Comparison of ENCODE assay signal across 24 cellular contexts in genomic region chr3:24523988-24524727, GRCh38. TPM values are rescaled to one million over a fixed set of nuclear protein-coding genes. Genes with fewer than 3 reads are reported as not detected.
DNase-seq lines count a peak whose midpoint lies in the region; ATAC-seq and TF ChIP-seq lines count a peak whose summit lies in the region.
"Had no signal": no experiment of that assay in that cellular context is flagged by ENCODE, and none has a peak within 500 bp of the region (broad histone marks: within the 10 kb centered on the region; RNA-seq: fewer than 3 reads in every experiment).

No MANE protein-coding gene starts in this region.

- peaks cover 41% of the 10 kb centered on the region for H3K4me1 Mint-ChIP-seq in progenitor cell of endocrine pancreas (ENCODE audit: low read depth)
- H3K4me1 Mint-ChIP-seq in nephron progenitor cell, result peaks cover 12% of the 10 kb centered on the region

- H3K4me2 ChIP-seq in GM23248 (ENCODE audit: unreplicated experiment), result no peak overlapping the region

- TF ChIP-seq CTCF in fibroblast of mammary gland (conservative IDR thresholded peaks at IDR 0.05; ENCODE audit: control insufficient read depth, insufficient read depth, low read depth, low read length) (no peak), progenitor cell of endocrine pancreas (IDR thresholded peaks at IDR 0.05; ENCODE audit: unreplicated experiment) (no peak), nephron progenitor cell (IDR thresholded peaks at IDR 0.05) (no peak)

- H3K27me3 ChIP-seq in GM23248 (replicated peaks; ENCODE audit: insufficient read depth), result 0 out of 2 replicates have a peak, but pooled peaks cover 5% of the 10 kb centered on the region

- H3K4me3 ChIP-seq in GM23248 (no peak overlapping the region), fibroblast of mammary gland (ENCODE audit: control insufficient read depth, low read depth, low read length) (no peak overlapping the region)
- H3K4me3 ChIP-seq: coronary artery, heart right ventricle, prostate gland, skin epidermis had no signal

- no peak overlapping the region for H2AFZ ChIP-seq in GM23248

- H3K36me3 ChIP-seq in GM23248 (ENCODE audit: low read depth), result no peaks in the 10 kb centered on the region
- H3K36me3 ChIP-seq: brain microvascular endothelial cell, heart right ventricle, prostate gland had no signal

- H3K4me3 Mint-ChIP-seq in progenitor cell of endocrine pancreas (ENCODE audit: low read depth) (no peak overlapping the region), nephron progenitor cell (no peak overlapping the region)
- H3K4me3 Mint-ChIP-seq: activated CD8-positive, alpha-beta T cell treated with anti-CD3 and anti-CD28 coated beads, Interleukin-2, amount 10 ng/mL, durations not matched to agents 7 days and 5 days; neural crest cell had no signal

- no peaks in the 10 kb centered on the region for H3K9me2 ChIP-seq in GM23248 (ENCODE audit: insufficient read depth)

- H3K79me2 ChIP-seq in GM23248 (ENCODE audit: insufficient read depth), result no peaks in the 10 kb centered on the region

- no peaks in the 10 kb centered on the region for H4K20me1 ChIP-seq in GM23248 (ENCODE audit: insufficient read depth)

- no peak for ATAC-seq in HG03565 (IDR thresholded peaks at IDR 0.05; ENCODE audit: unreplicated experiment)
- no peak for ATAC-seq in GM21723 (IDR thresholded peaks at IDR 0.05; ENCODE audit: unreplicated experiment)
- no peak for ATAC-seq in HG02610 (IDR thresholded peaks at IDR 0.05; ENCODE audit: unreplicated experiment)
- ATAC-seq: activated CD8-positive, alpha-beta T cell treated with anti-CD3 and anti-CD28 coated beads, Interleukin-2, amount 10 ng/mL, durations not matched to agents 7 days and 5 days; heart right ventricle; left ventricle myocardium superior had no signal

- H3K27ac Mint-ChIP-seq in progenitor cell of endocrine pancreas, result peak overlapping the region; percentile 86
- H3K27ac Mint-ChIP-seq in nephron progenitor cell, result no peak overlapping the region
- H3K27ac Mint-ChIP-seq: activated CD8-positive, alpha-beta T cell treated with anti-CD3 and anti-CD28 coated beads, Interleukin-2, amount 10 ng/mL, durations not matched to agents 7 days and 5 days had no signal

- H3K27me3 Mint-ChIP-seq in progenitor cell of endocrine pancreas (peaks cover 11% of the 10 kb centered on the region), nephron progenitor cell (ENCODE audit: low read depth, poor library complexity) (peaks cover 69% of the 10 kb centered on the region)

- H3K9me3 Mint-ChIP-seq in progenitor cell of endocrine pancreas (ENCODE audit: low read depth) (no peaks in the 10 kb centered on the region), nephron progenitor cell (peaks cover 3% of the 10 kb centered on the region)
- H3K9me3 Mint-ChIP-seq: neural crest cell had no signal

- no peaks in the 10 kb centered on the region for H3K9me3 ChIP-seq in GM23248 (ENCODE audit: low read depth)
- H3K9me3 ChIP-seq: heart right ventricle, prostate gland had no signal

- 67 to 68% methylated on average over 3 of the region's 3 CpGs for WGBS in GM23248 (ENCODE audit: low coverage in 1 of 2, low lambda C conversion rate in 2 of 2, missing lambda C conversion rate in 2 of 2), 2 experiments

- DNase-seq in GM23248 (peak; percentile 6), RKO (ENCODE audit: low spot score) (peak; percentile 5), fibroblast of mammary gland (ENCODE audit: low read depth) (peak; percentile 14), progenitor cell of endocrine pancreas (ENCODE audit: low spot score, unreplicated experiment) (no peak), nephron progenitor cell (no peak)
- DNase-seq: activated CD4-positive, CD25-positive, alpha-beta regulatory T cell treated with anti-CD3 and anti-CD28 coated beads, Interleukin-2, amount 50 U/mL, for 72 hours; activated CD8-positive, alpha-beta T cell treated with anti-CD3 and anti-CD28 coated beads, Interleukin-2, amount 10 ng/mL, durations not matched to agents 7 days and 5 days; activated gamma-delta T cell treated with Interleukin-2 at 50 U/mL for 16 hours; brain microvascular endothelial cell; DMS 273 treated with DMSO at 0.1 percent for 48 hours; GDM1; heart right ventricle; left ventricle myocardium superior; NCI-H1105 treated with DMSO at 0.1 percent for 48 hours; NCI-H2081 treated with DMSO at 0.1 percent for 48 hours; stimulated activated CD4-positive, alpha-beta T cell treated with anti-CD3 and anti-CD28 coated beads, Interleukin-2, amount 100 ng/mL, for 48 hours; stimulated activated naive CD4-positive, alpha-beta T cell treated with Interleukin-2 at 50 U/mL for 16 hours had no signal

- H3K36me3 Mint-ChIP-seq in progenitor cell of endocrine pancreas (ENCODE audit: insufficient read depth) (no peaks in the 10 kb centered on the region), nephron progenitor cell (ENCODE audit: low read depth) (no peaks in the 10 kb centered on the region)

- no peaks in the 10 kb centered on the region for H3F3A ChIP-seq in GM23248 (ENCODE audit: insufficient read depth)

- in situ Hi-C loops in GM23248 (cut with MboI), result no loop called here

- no peak overlapping the region for H3K27ac ChIP-seq in GM23248
- H3K27ac ChIP-seq: brain microvascular endothelial cell, coronary artery, heart right ventricle, prostate gland, skin epidermis had no signal

- H3K4me1 ChIP-seq in GM23248 (ENCODE audit: insufficient read depth), result no peaks in the 10 kb centered on the region
- H3K4me1 ChIP-seq: prostate gland had no signal

- H3K9ac ChIP-seq in GM23248, result no peak overlapping the region

RNA-seq across cellular contexts. Expression of gene THRB, which starts 29.5 kb away (rescaled TPM):
- 2.9 and 5.1 TPM in 2 replicates for total RNA-seq in GM23248 (2014; rRNA removed; shearing (Covaris generic))
- polyA plus RNA-seq in GM23248 (2016; fragmentation: Nextera tagmentation; extraction: Ambion mirVana), result 3.3 and 3.9 TPM in 2 replicates
- total RNA-seq in progenitor cell of endocrine pancreas, result 19.7 and 28.4 TPM in 2 replicates
- total RNA-seq: activated CD8-positive, alpha-beta T cell treated with anti-CD3 and anti-CD28 coated beads, Interleukin-2, amount 10 ng/mL, durations not matched to agents 7 days and 5 days had no signal

Comparison
In these comparisons a context has a peak if more than half of its experiments do, and no peak if none do; other contexts are left out.
1. DNase-seq: peak in GM23248 (single experiment), RKO (single experiment) and fibroblast of mammary gland (single experiment); none in progenitor cell of endocrine pancreas (single experiment) and nephron progenitor cell (single experiment).